Comparison of ENCODE assay signal across 8 cellular contexts in the genomic region with DNA sequence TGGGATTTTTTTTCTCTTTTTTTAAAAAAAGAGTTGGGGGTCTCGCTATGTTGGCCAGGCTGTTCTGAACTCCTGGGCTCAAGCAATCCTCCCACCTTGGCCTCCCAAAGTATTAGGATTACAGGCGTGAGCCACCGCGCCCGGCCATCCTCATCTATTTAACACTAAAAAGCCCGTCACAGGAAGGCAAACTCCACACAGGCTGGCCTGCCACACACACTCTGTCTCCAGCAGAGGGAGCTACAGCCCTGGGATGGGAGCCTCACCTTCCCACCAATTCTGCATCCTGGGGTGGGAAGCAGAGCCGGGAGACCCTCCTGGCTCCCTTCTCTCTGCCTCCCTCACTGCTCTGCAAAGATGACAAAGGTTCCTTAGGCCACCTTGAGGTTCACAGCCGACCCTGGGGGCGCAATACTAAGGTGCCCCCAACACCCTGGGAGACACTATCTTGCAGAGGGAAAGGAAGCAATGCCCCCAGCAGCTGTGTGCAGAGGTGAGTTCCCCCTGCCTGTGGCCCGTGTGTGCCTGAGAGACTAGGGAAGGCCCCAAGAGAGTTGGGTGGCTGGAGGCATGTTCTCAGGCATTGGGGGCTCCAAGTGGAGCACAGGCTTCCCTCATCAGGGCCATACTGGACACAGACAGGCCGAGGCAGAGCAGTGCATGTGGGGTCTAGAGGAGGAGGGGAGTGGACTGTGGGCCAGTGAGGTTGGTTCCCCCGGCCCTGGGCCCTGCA. TPM values are rescaled to one million over a fixed set of nuclear protein-coding genes. Genes with fewer than 3 reads are reported as not detected.
A peak's percentile ranks its signal among the peaks of the same experiment; 100 is the strongest.
DNase-seq lines count a peak whose midpoint lies in the region; ATAC-seq and TF ChIP-seq lines count a peak whose summit lies in the region.

No MANE protein-coding gene starts in this region.

- ATAC-seq in foreskin keratinocyte (peak; percentile 44), GM18858 (IDR thresholded peaks at IDR 0.05; ENCODE audit: unreplicated experiment) (no peak)

- peak; percentile 13 for DNase-seq in DMS79 treated with DMSO at 0.1 percent for 48 hours (lab: John Stamatoyannopoulos, UW)
- DNase-seq in DMS79 (lab: John Stamatoyannopoulos, UW) = no peak
- DNase-seq in HT-29 (ENCODE audit: low spot score) = peak; percentile 41
- no peak for DNase-seq in foreskin keratinocyte
- DNase-seq in retinal pigment epithelial cell (ENCODE audit: low read depth) = no peak
- no peak for DNase-seq in NCI-H2081 treated with DMSO at 0.1 percent for 48 hours (lab: John Stamatoyannopoulos, UW)

- no peak overlapping the region for H3K4me3 ChIP-seq in retinal pigment epithelial cell (ENCODE audit: low read length)

- H3K27me3 ChIP-seq in foreskin keratinocyte = no peaks in the 10 kb centered on the region

- H3K27ac ChIP-seq in VCaP (no peak overlapping the region), foreskin keratinocyte (no peak overlapping the region)

- no peaks in the 10 kb centered on the region for H3K4me1 ChIP-seq in foreskin keratinocyte

- TF ChIP-seq CTCF in VCaP (conservative IDR thresholded peaks at IDR 0.05) (peak; percentile 80), foreskin keratinocyte (conservative IDR thresholded peaks at IDR 0.05) (peak; percentile 85), retinal pigment epithelial cell (conservative IDR thresholded peaks at IDR 0.05; ENCODE audit: low read depth, low read length) (peak; percentile 92)

RNA-seq across cellular contexts. Expression of a gene that starts 27.4 kb away (rescaled TPM):
- 55.5 and 71.6 TPM in 2 replicates for total RNA-seq in HT-29 (2014; rRNA removed; shearing (Covaris generic))
- 63.0 and 67.5 TPM in 2 replicates for total RNA-seq in foreskin keratinocyte
- 50.0 and 53.9 TPM in 2 replicates for polyA plus RNA-seq in foreskin keratinocyte

RNA-seq across cellular contexts. Expression of a gene that starts 34.6 kb away (rescaled TPM):
- total RNA-seq in HT-29 (2014; rRNA removed; shearing (Covaris generic)) = 42.3 and 50.8 TPM in 2 replicates
- total RNA-seq in foreskin keratinocyte = 79.7 and 85.2 TPM in 2 replicates
- 53.5 and 62.5 TPM in 2 replicates for polyA plus RNA-seq in foreskin keratinocyte

RNA-seq across cellular contexts. Expression of a gene that starts 44.9 kb away (rescaled TPM):
- total RNA-seq in HT-29 (2014; rRNA removed; shearing (Covaris generic)) = 8.6 and 11.8 TPM in 2 replicates
- total RNA-seq in foreskin keratinocyte = 1.5 and 1.7 TPM in 2 replicates
- polyA plus RNA-seq in foreskin keratinocyte = 5.1 and 6.4 TPM in 2 replicates

RNA-seq across cellular contexts. Expression of a gene that starts 50.7 kb away (rescaled TPM):
- 17.1 and 18.0 TPM in 2 replicates for total RNA-seq in HT-29 (2014; rRNA removed; shearing (Covaris generic))
- total RNA-seq in foreskin keratinocyte = 22.5 and 22.7 TPM in 2 replicates
- polyA plus RNA-seq in foreskin keratinocyte = 30.6 and 32.0 TPM in 2 replicates

RNA-seq across cellular contexts. Expression of a gene that starts 56.3 kb away (rescaled TPM):
- total RNA-seq in HT-29 (2014; rRNA removed; shearing (Covaris generic)) = not detected in 2 replicates
- 2.1 and 2.5 TPM in 2 replicates for total RNA-seq in foreskin keratinocyte
- 3.6 and 5.0 TPM in 2 replicates for polyA plus RNA-seq in foreskin keratinocyte

Comparison
In these comparisons a context has a peak if more than half of its experiments do, and no peak if none do; other contexts are left out.
1. DNase-seq: peak in DMS79 treated with DMSO at 0.1 percent for 48 hours (single experiment) and HT-29 (single experiment); none in DMS79 (single experiment), foreskin keratinocyte (0 of 2), retinal pigment epithelial cell (single experiment) and NCI-H2081 treated with DMSO at 0.1 percent for 48 hours (single experiment).
2. Peak in every context shown above with its lines, with median percentiles within 50 percentile points of each other: CTCF ChIP-seq.